ENCODE assay signal across 8 cellular contexts in the genomic region with DNA sequence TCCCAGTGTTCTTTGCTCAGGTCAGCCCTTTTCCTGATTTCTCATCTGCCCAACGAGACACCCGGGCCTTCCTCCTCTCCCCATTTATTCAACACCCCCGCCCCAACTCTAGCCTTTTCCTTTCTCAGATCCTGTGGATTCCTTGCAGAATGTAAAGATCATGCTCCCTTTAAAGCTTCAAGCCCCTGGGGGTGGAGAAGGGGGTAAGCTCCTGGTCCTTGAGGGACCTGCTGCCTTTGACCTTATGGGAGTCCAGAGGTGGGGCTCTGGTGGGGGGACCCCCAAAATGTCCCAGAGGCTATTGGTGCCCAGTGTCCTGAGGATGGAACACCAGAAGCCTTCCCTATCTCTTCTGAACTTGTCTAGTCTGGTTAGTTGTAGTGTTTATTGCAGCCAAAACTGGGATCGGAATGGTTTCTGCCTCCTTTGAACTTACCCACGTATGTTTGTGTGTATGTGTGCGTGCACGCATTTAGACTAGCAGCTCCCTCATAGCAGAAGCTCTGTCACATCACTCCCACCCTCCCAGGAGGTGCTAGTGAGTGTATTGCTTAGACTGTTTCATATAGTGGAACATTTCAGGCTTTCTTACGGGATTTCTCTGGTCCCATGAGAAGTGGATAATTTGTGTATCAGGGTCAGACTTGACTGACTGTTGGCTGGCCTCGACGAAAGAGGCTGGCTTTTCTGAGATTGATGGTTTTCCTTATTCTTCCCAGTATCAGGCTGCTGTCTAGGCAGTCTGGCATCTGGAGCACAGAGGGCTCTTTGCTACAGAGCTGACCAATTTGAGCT. TPM values are rescaled to one million over a fixed set of nuclear protein-coding genes. Genes with fewer than 3 reads are reported as not detected.
DNase-seq lines count a peak whose midpoint lies in the region; ATAC-seq and TF ChIP-seq lines count a peak whose summit lies in the region.

No MANE protein-coding gene starts in this region.

- peaks cover 14% of the 10 kb centered on the region for H3K79me2 ChIP-seq in hepatocyte

- H2AFZ ChIP-seq in hepatocyte, result no peak overlapping the region

- peaks cover 6% of the 10 kb centered on the region for H3K27me3 ChIP-seq in hepatocyte

- no peak for DNase-seq in activated CD8-positive, alpha-beta memory T cell treated with anti-CD3 and anti-CD28 coated beads, Interleukin-2, amount 10 ng/mL, durations not matched to agents 7 days and 5 days
- no peak for DNase-seq in activated CD8-positive, alpha-beta memory T cell treated with anti-CD3 and anti-CD28 coated beads, Interleukin-2, amount 50 U/mL, for 48 hours
- DNase-seq in activated naive CD4-positive, alpha-beta T cell treated with anti-CD3 and anti-CD28 coated beads for 36 hours, result peak; percentile 51
- DNase-seq in hepatocyte (ENCODE audit: low spot score), result peak; percentile 24
- DNase-seq in stimulated activated naive CD8-positive, alpha-beta T cell treated with anti-CD3 and anti-CD28 coated beads, Interleukin-15, amount 100 ng/mL, for 72 hours, result no peak
- DNase-seq in activated CD4-positive, CD25-positive, alpha-beta regulatory T cell (lab: John Stamatoyannopoulos, UW), result no peak

- H4K20me1 ChIP-seq in hepatocyte (ENCODE audit: insufficient read depth, poor library complexity, severe bottlenecking), result no peaks in the 10 kb centered on the region

- H3K27ac ChIP-seq in hepatocyte, result no peak overlapping the region

- WGBS in hepatocyte (ENCODE audit: low lambda C conversion rate, missing lambda C conversion rate), result 26% methylated on average over 10 of the region's 10 CpGs

- H3K27me3 Mint-ChIP-seq in activated CD8-positive, alpha-beta memory T cell treated with anti-CD3 and anti-CD28 coated beads, Interleukin-2, amount 10 ng/mL, durations not matched to agents 7 days and 5 days, result peaks cover 3% of the 10 kb centered on the region
- peaks cover 7% of the 10 kb centered on the region for H3K27me3 Mint-ChIP-seq in activated naive CD4-positive, alpha-beta T cell treated with anti-CD3 and anti-CD28 coated beads for 36 hours (ENCODE audit: low read depth)
- peaks cover 11% of the 10 kb centered on the region for H3K27me3 Mint-ChIP-seq in stimulated activated naive CD8-positive, alpha-beta T cell treated with anti-CD3 and anti-CD28 coated beads, Interleukin-15, amount 100 ng/mL, for 72 hours

- intact Hi-C loops in activated naive CD4-positive, alpha-beta T cell treated with anti-CD3 and anti-CD28 coated beads for 36 hours (cut with micrococcal nuclease), result loop anchor here (2.0 to 5.0 kb wide), 6 partner anchors 45 to 666 kb away; partner anchors contain the start of genes CNOT8 and SAP30L

- no peaks in the 10 kb centered on the region for H3K9me3 ChIP-seq in hepatocyte (ENCODE audit: low read depth)

- peak overlapping the region; percentile 92 for H3K4me3 Mint-ChIP-seq in activated CD8-positive, alpha-beta memory T cell treated with anti-CD3 and anti-CD28 coated beads, Interleukin-2, amount 10 ng/mL, durations not matched to agents 7 days and 5 days
- peak overlapping the region; percentile 97 for H3K4me3 Mint-ChIP-seq in activated naive CD4-positive, alpha-beta T cell treated with anti-CD3 and anti-CD28 coated beads for 36 hours
- H3K4me3 Mint-ChIP-seq in stimulated activated naive CD8-positive, alpha-beta T cell treated with anti-CD3 and anti-CD28 coated beads, Interleukin-15, amount 100 ng/mL, for 72 hours, result peak overlapping the region; percentile 94

- ATAC-seq in activated CD8-positive, alpha-beta memory T cell treated with anti-CD3 and anti-CD28 coated beads, Interleukin-2, amount 10 ng/mL, durations not matched to agents 7 days and 5 days, result no peak
- no peak for ATAC-seq in stimulated activated naive CD8-positive, alpha-beta T cell treated with anti-CD3 and anti-CD28 coated beads, Interleukin-15, amount 100 ng/mL, for 72 hours
- no peak for ATAC-seq in HG02840 (IDR thresholded peaks at IDR 0.05; ENCODE audit: low FRiP score, unreplicated experiment)
- no peak for ATAC-seq in GM19467 (IDR thresholded peaks at IDR 0.05; ENCODE audit: unreplicated experiment)

- peak overlapping the region; percentile 25 for H3K27ac Mint-ChIP-seq in activated CD8-positive, alpha-beta memory T cell treated with anti-CD3 and anti-CD28 coated beads, Interleukin-2, amount 10 ng/mL, durations not matched to agents 7 days and 5 days
- H3K27ac Mint-ChIP-seq in activated naive CD4-positive, alpha-beta T cell treated with anti-CD3 and anti-CD28 coated beads for 36 hours, result no peak overlapping the region
- H3K27ac Mint-ChIP-seq in stimulated activated naive CD8-positive, alpha-beta T cell treated with anti-CD3 and anti-CD28 coated beads, Interleukin-15, amount 100 ng/mL, for 72 hours, result peak overlapping the region; percentile 93 to 95

- H3K9me3 Mint-ChIP-seq in activated CD8-positive, alpha-beta memory T cell treated with anti-CD3 and anti-CD28 coated beads, Interleukin-2, amount 10 ng/mL, durations not matched to agents 7 days and 5 days (ENCODE audit: low read depth), result no peaks in the 10 kb centered on the region
- H3K9me3 Mint-ChIP-seq in activated naive CD4-positive, alpha-beta T cell treated with anti-CD3 and anti-CD28 coated beads for 36 hours, result no peaks in the 10 kb centered on the region
- no peaks in the 10 kb centered on the region for H3K9me3 Mint-ChIP-seq in stimulated activated naive CD8-positive, alpha-beta T cell treated with anti-CD3 and anti-CD28 coated beads, Interleukin-15, amount 100 ng/mL, for 72 hours

- no peak for TF ChIP-seq CTCF in hepatocyte (IDR thresholded peaks at IDR 0.05; ENCODE audit: poor library complexity)

- CTCF ChIA-PET in activated CD8-positive, alpha-beta memory T cell treated with anti-CD3 and anti-CD28 coated beads, Interleukin-2, amount 10 ng/mL, durations not matched to agents 7 days and 5 days (lab: Charles Lee), result interaction anchor here (1.2 to 7.7 kb wide), 8 partner anchors 8 to 215 kb away, joined by 3 to 119 read pairs (median 23); no protein-coding TSS in a partner anchor
- CTCF ChIA-PET in activated naive CD4-positive, alpha-beta T cell treated with anti-CD3 and anti-CD28 coated beads for 36 hours (lab: Charles Lee), result interaction anchor here (0.7 to 6.3 kb wide), 6 partner anchors 12 to 213 kb away, joined by 3 to 49 read pairs (median 5); no protein-coding TSS in a partner anchor

- H3K4me1 Mint-ChIP-seq in activated CD8-positive, alpha-beta memory T cell treated with anti-CD3 and anti-CD28 coated beads, Interleukin-2, amount 10 ng/mL, durations not matched to agents 7 days and 5 days, result peaks cover 45% of the 10 kb centered on the region
- peaks cover 37% of the 10 kb centered on the region for H3K4me1 Mint-ChIP-seq in activated naive CD4-positive, alpha-beta T cell treated with anti-CD3 and anti-CD28 coated beads for 36 hours (ENCODE audit: low read depth)
- peaks cover 48% of the 10 kb centered on the region for H3K4me1 Mint-ChIP-seq in stimulated activated naive CD8-positive, alpha-beta T cell treated with anti-CD3 and anti-CD28 coated beads, Interleukin-15, amount 100 ng/mL, for 72 hours

- no peaks in the 10 kb centered on the region for H3K9me2 ChIP-seq in hepatocyte (replicated peaks; ENCODE audit: insufficient read depth)

- H3K36me3 ChIP-seq in hepatocyte (replicated peaks; ENCODE audit: insufficient read depth, low read depth), result no peaks in the 10 kb centered on the region

- H3K4me1 ChIP-seq in hepatocyte (ENCODE audit: insufficient read depth), result peaks cover 23% of the 10 kb centered on the region

- H3K4me2 ChIP-seq in hepatocyte, result peak overlapping the region; percentile 93

- H3K36me3 Mint-ChIP-seq in activated CD8-positive, alpha-beta memory T cell treated with anti-CD3 and anti-CD28 coated beads, Interleukin-2, amount 10 ng/mL, durations not matched to agents 7 days and 5 days, result peaks cover 15% of the 10 kb centered on the region
- peaks cover 23% of the 10 kb centered on the region for H3K36me3 Mint-ChIP-seq in activated naive CD4-positive, alpha-beta T cell treated with anti-CD3 and anti-CD28 coated beads for 36 hours (ENCODE audit: low read depth)

- H3K4me3 ChIP-seq in hepatocyte, result peak overlapping the region; percentile 88

RNA-seq across cellular contexts. Expression of gene GALNT10, which starts 1.1 kb away (rescaled TPM):
- 10 to 100 TPM; 28.4 to 34.8 TPM for total RNA-seq in activated CD8-positive, alpha-beta memory T cell treated with anti-CD3 and anti-CD28 coated beads, Interleukin-2, amount 10 ng/mL, durations not matched to agents 7 days and 5 days
- total RNA-seq in activated naive CD4-positive, alpha-beta T cell treated with anti-CD3 and anti-CD28 coated beads for 36 hours, result 10 to 100 TPM; 41.2 to 42.8 TPM
- 41.3 and 45.9 TPM in 2 replicates for total RNA-seq in hepatocyte
- polyA plus RNA-seq in hepatocyte, result 42.9 and 43.0 TPM in 2 replicates

Comparison
In these comparisons a context has a peak if more than half of its experiments do, and no peak if none do; other contexts are left out.
1. DNase-seq: peak in activated naive CD4-positive, alpha-beta T cell treated with anti-CD3 and anti-CD28 coated beads for 36 hours (single experiment) and hepatocyte (single experiment); none in activated CD8-positive, alpha-beta memory T cell treated with anti-CD3 and anti-CD28 coated beads, Interleukin-2, amount 10 ng/mL, durations not matched to agents 7 days and 5 days (single experiment), activated CD8-positive, alpha-beta memory T cell treated with anti-CD3 and anti-CD28 coated beads, Interleukin-2, amount 50 U/mL, for 48 hours (single experiment), stimulated activated naive CD8-positive, alpha-beta T cell treated with anti-CD3 and anti-CD28 coated beads, Interleukin-15, amount 100 ng/mL, for 72 hours (0 of 2) and activated CD4-positive, CD25-positive, alpha-beta regulatory T cell (0 of 4).
2. Peak in every context shown above with its lines, with median percentiles within 50 percentile points of each other: H3K4me3 Mint-ChIP-seq.